Comparison of ENCODE assay signal across 20 cellular contexts in genomic region chr2:231007159-231008045, GRCh38. TPM values are rescaled to one million over a fixed set of nuclear protein-coding genes. Genes with fewer than 3 reads are reported as not detected.
"Had no signal": no experiment of that assay in that cellular context is flagged by ENCODE, and none has a peak within 500 bp of the region (broad histone marks: within the 10 kb centered on the region; RNA-seq: fewer than 3 reads in every experiment).

No MANE protein-coding gene starts in this region.

- ATAC-seq: activated CD4-positive, CD25-positive, alpha-beta regulatory T cell treated with anti-CD3 and anti-CD28 coated beads, Interleukin-2, amount 50 U/mL, for 24 hours; activated CD8-positive, alpha-beta memory T cell treated with anti-CD3 and anti-CD28 coated beads, Interleukin-2, amount 10 ng/mL, durations not matched to agents 7 days and 5 days; gastroesophageal sphincter; stimulated activated memory B cell treated with anti-CD40 and anti-IgM and Interleukin-4, amounts not matched to agents 10 μg/mL and 1 μg/mL and 100 μg/mL, for 72 hours; T-helper 17 cell had no signal

- H3K36me3 ChIP-seq: gastroesophageal sphincter, right atrium auricular region, spleen had no signal

- H3K27me3 Mint-ChIP-seq: activated naive CD8-positive, alpha-beta T cell had no signal

- H3K4me3 Mint-ChIP-seq: activated CD8-positive, alpha-beta memory T cell treated with anti-CD3 and anti-CD28 coated beads, Interleukin-2, amount 10 ng/mL, durations not matched to agents 7 days and 5 days; activated naive CD8-positive, alpha-beta T cell; activated T-cell treated with anti-CD3 and anti-CD28 coated beads, Interleukin-2, amount 50 U/mL, for 24 hours; neural crest cell; stimulated activated memory B cell treated with anti-CD40 and anti-IgM and Interleukin-4, amounts not matched to agents 10 μg/mL and 1 μg/mL and 100 μg/mL, for 72 hours; T-helper 17 cell; type B pancreatic cell had no signal

- H3K27me3 ChIP-seq: right atrium auricular region had no signal

- H3K27ac Mint-ChIP-seq: activated CD8-positive, alpha-beta memory T cell treated with anti-CD3 and anti-CD28 coated beads, Interleukin-2, amount 10 ng/mL, durations not matched to agents 7 days and 5 days; activated naive CD8-positive, alpha-beta T cell; activated T-cell treated with anti-CD3 and anti-CD28 coated beads, Interleukin-2, amount 50 U/mL, for 24 hours; stimulated activated memory B cell treated with anti-CD40 and anti-IgM and Interleukin-4, amounts not matched to agents 10 μg/mL and 1 μg/mL and 100 μg/mL, for 72 hours; T-helper 17 cell; type B pancreatic cell had no signal

- DNase-seq: activated CD4-positive, alpha-beta T cell treated with anti-CD3 and anti-CD28 coated beads, Interleukin-2, amount 50 U/mL, for 48 hours; activated CD8-positive, alpha-beta memory T cell treated with anti-CD3 and anti-CD28 coated beads, Interleukin-2, amount 10 ng/mL, durations not matched to agents 7 days and 5 days; activated effector memory CD4-positive, alpha-beta T cell treated with anti-CD3 and anti-CD28 coated beads, Interleukin-2, amount 50 U/mL, for 16 hours; activated T-cell treated with anti-CD3 and anti-CD28 coated beads, Interleukin-2, amount 50 U/mL, for 24 hours; aorta; spleen; stimulated activated CD4-positive, alpha-beta T cell treated with anti-CD3 and anti-CD28 coated beads, Interleukin-1b, Interleukin-23, amount 100 ng/mL, for 48 hours; T-helper 17 cell had no signal

- H3K27ac ChIP-seq: gastroesophageal sphincter, parathyroid adenoma, right atrium auricular region, spleen had no signal

- H3K4me3 ChIP-seq: gastroesophageal sphincter, right atrium auricular region, spleen had no signal

- H3K9me3 ChIP-seq: gastroesophageal sphincter, right atrium auricular region, spleen had no signal

- H3K4me1 ChIP-seq: gastroesophageal sphincter, parathyroid adenoma, right atrium auricular region, spleen had no signal

- H3K4me1 Mint-ChIP-seq: activated CD8-positive, alpha-beta memory T cell treated with anti-CD3 and anti-CD28 coated beads, Interleukin-2, amount 10 ng/mL, durations not matched to agents 7 days and 5 days; stimulated activated memory B cell treated with anti-CD40 and anti-IgM and Interleukin-4, amounts not matched to agents 10 μg/mL and 1 μg/mL and 100 μg/mL, for 72 hours; T-helper 17 cell had no signal

RNA-seq across cellular contexts. Expression of gene SPATA3, which starts 11.5 kb away (rescaled TPM):
- total RNA-seq: aorta, cardiac septum, endothelial cell of umbilical vein, fibroblast of lung, gastroesophageal sphincter, kidney epithelial cell, neural crest cell, right atrium auricular region, spleen, T-helper 17 cell had no signal
- polyA plus RNA-seq: aorta, endothelial cell of umbilical vein, fibroblast of lung, spleen had no signal

RNA-seq across cellular contexts. Expression of gene C2orf72, which starts 29.9 kb away (rescaled TPM):
- total RNA-seq: spleen, T-helper 17 cell had no signal
- polyA plus RNA-seq: spleen had no signal
